ENCODE assay signal across 1 cellular context in genomic region chr19:50334741-50335421, GRCh38.
TF ChIP-seq lines count a peak whose summit lies in the region.

No MANE protein-coding gene starts in this region.

TF ChIP-seq in K562, 482 proteins besides CTCF, POLR2A, EP300 and RAD21:
- TF ChIP-seq NR3C1 (CRISPR knock-in tag; IDR thresholded peaks at IDR 0.05), result 0 out of 2 replicates have a peak, but pooled peaks have one; percentile 17
- TF ChIP-seq ZNF134 (CRISPR knock-in tag; conservative IDR thresholded peaks at IDR 0.05), result no peak
- TF ChIP-seq GTF2A2 (tag; IDR thresholded peaks at IDR 0.05), result no peak
- 0 out of 2 replicates have a peak, but pooled peaks have one; percentile 29 for TF ChIP-seq CBFB (CRISPR knock-in tag; IDR thresholded peaks at IDR 0.05)
- peak; percentile 51; the same call in 1 of the 2 replicates for TF ChIP-seq POLR2G (IDR thresholded peaks at IDR 0.05; ENCODE audit: low read depth, low read length)
